Comparison of ENCODE assay signal across 10 cellular contexts in genomic region chr1:24925082-24925779, GRCh38. TPM values are rescaled to one million over a fixed set of nuclear protein-coding genes. Genes with fewer than 3 reads are reported as not detected.
DNase-seq lines count a peak whose midpoint lies in the region; ATAC-seq and TF ChIP-seq lines count a peak whose summit lies in the region.
"Had no signal": no experiment of that assay in that cellular context is flagged by ENCODE, and none has a peak within 500 bp of the region (broad histone marks: within the 10 kb centered on the region; RNA-seq: fewer than 3 reads in every experiment).

No MANE protein-coding gene starts in this region.

- peaks cover 34% of the 10 kb centered on the region for H3K36me3 ChIP-seq in GM06990 (ENCODE audit: control insufficient read depth, insufficient read depth, low read length)
- H3K36me3 ChIP-seq: gastrocnemius medialis had no signal

- POLR2A ChIA-PET in WTC11 (lab: Charles Lee), result no interaction called here

- H3K4me3 Mint-ChIP-seq in WTC11, result no peak overlapping the region

- no peak for ATAC-seq in HG02981 (IDR thresholded peaks at IDR 0.05; ENCODE audit: unreplicated experiment)
- no peak for ATAC-seq in WTC11
- ATAC-seq: gastrocnemius medialis had no signal

- TF ChIP-seq CTCF in GM06990 (IDR thresholded peaks at IDR 0.05; ENCODE audit: insufficient read depth, low read length, poor library complexity, severe bottlenecking) (no peak), WTC11 (IDR thresholded peaks at IDR 0.05) (no peak)

- H3K27ac Mint-ChIP-seq in WTC11, result no peak overlapping the region

- peaks cover 34% of the 10 kb centered on the region for H3K4me1 Mint-ChIP-seq in WTC11

- CTCF ChIA-PET in WTC11 (lab: Charles Lee), result interaction anchor here (1.5 to 4.2 kb wide), 7 partner anchors 11 to 117 kb away, joined by 3 to 52 read pairs (median 9); no protein-coding TSS in a partner anchor

- peak overlapping the region; percentile 79 for H3K4me3 ChIP-seq in GM06990 (replicated peaks; ENCODE audit: low read depth, low read length)
- H3K4me3 ChIP-seq: gastrocnemius medialis had no signal

- no peaks in the 10 kb centered on the region for H3K9me3 Mint-ChIP-seq in WTC11

- DNase-seq in GM06990 (ENCODE audit: extremely low read depth, insufficient read length), result peak; percentile 67
- DNase-seq in activated CD4-positive, CD25-positive, alpha-beta regulatory T cell treated with anti-CD3 and anti-CD28 coated beads, Interleukin-2, amount 50 U/mL, for 16 hours (ENCODE audit: low read depth, low spot score), result peak; percentile 72
- peak; percentile 92 for DNase-seq in activated naive CD4-positive, alpha-beta T cell treated with Interleukin-2 at 50 U/mL for 16 hours
- DNase-seq in stimulated activated CD4-positive, alpha-beta T cell treated with anti-CD3 and anti-CD28 coated beads, Interleukin-2, amount 100 ng/mL, for 4 hours (ENCODE audit: low read depth), result peak; percentile 86
- DNase-seq in HCEC 1CT, result no peak
- DNase-seq in SIG-M5 (lab: John Stamatoyannopoulos, UW), result no peak
- DNase-seq in WTC11 (ENCODE audit: low spot score), result no peak
- DNase-seq: gastrocnemius medialis, NCI-H510A had no signal

- H3K27me3 Mint-ChIP-seq in WTC11 (ENCODE audit: low read depth), result peaks cover 55% of the 10 kb centered on the region

- H3K27me3 ChIP-seq in GM06990 (replicated peaks; ENCODE audit: control insufficient read depth, insufficient read depth, low read length), result no peaks in the 10 kb centered on the region

- no peaks in the 10 kb centered on the region for H3K36me3 Mint-ChIP-seq in WTC11

TF ChIP-seq in WTC11, 78 proteins besides CTCF, POLR2A, EP300 and RAD21:
- TF ChIP-seq ZNF425 (CRISPR knock-in tag; conservative IDR thresholded peaks at IDR 0.05) (no peak), NR2C2 (CRISPR knock-in tag; IDR thresholded peaks at IDR 0.05) (no peak), RORB (CRISPR knock-in tag; IDR thresholded peaks at IDR 0.05) (no peak), NR3C1 (CRISPR knock-in tag; conservative IDR thresholded peaks at IDR 0.05; ENCODE audit: low read depth) (no peak), ZBTB21 (CRISPR knock-in tag; IDR thresholded peaks at IDR 0.05; ENCODE audit: borderline replicate concordance) (no peak), AFF4 (CRISPR knock-in tag; IDR thresholded peaks at IDR 0.05; ENCODE audit: borderline replicate concordance) (no peak), FOXP4 (CRISPR knock-in tag; IDR thresholded peaks at IDR 0.05) (no peak), ATF2 (CRISPR knock-in tag; IDR thresholded peaks at IDR 0.05; ENCODE audit: borderline replicate concordance, low read depth) (no peak), ETV6 (CRISPR knock-in tag; IDR thresholded peaks at IDR 0.05) (no peak), ERG (CRISPR knock-in tag; IDR thresholded peaks at IDR 0.05) (no peak)

RNA-seq across cellular contexts. Expression of gene RUNX3, which starts 4.8 kb away (rescaled TPM):
- 1.5 to 1.8 TPM (median 1.8 TPM) in 3 replicates for total RNA-seq in WTC11 (2021)

Comparison
In these comparisons a context has a peak if more than half of its experiments do, and no peak if none do; other contexts are left out.
1. DNase-seq: peak in GM06990 (single experiment), activated CD4-positive, CD25-positive, alpha-beta regulatory T cell treated with anti-CD3 and anti-CD28 coated beads, Interleukin-2, amount 50 U/mL, for 16 hours (single experiment), activated naive CD4-positive, alpha-beta T cell treated with Interleukin-2 at 50 U/mL for 16 hours (single experiment) and stimulated activated CD4-positive, alpha-beta T cell treated with anti-CD3 and anti-CD28 coated beads, Interleukin-2, amount 100 ng/mL, for 4 hours (single experiment); none in HCEC 1CT (single experiment), SIG-M5 (single experiment) and WTC11 (single experiment).